8 cellular contexts compared by ENCODE assay signal in the genomic region with DNA sequence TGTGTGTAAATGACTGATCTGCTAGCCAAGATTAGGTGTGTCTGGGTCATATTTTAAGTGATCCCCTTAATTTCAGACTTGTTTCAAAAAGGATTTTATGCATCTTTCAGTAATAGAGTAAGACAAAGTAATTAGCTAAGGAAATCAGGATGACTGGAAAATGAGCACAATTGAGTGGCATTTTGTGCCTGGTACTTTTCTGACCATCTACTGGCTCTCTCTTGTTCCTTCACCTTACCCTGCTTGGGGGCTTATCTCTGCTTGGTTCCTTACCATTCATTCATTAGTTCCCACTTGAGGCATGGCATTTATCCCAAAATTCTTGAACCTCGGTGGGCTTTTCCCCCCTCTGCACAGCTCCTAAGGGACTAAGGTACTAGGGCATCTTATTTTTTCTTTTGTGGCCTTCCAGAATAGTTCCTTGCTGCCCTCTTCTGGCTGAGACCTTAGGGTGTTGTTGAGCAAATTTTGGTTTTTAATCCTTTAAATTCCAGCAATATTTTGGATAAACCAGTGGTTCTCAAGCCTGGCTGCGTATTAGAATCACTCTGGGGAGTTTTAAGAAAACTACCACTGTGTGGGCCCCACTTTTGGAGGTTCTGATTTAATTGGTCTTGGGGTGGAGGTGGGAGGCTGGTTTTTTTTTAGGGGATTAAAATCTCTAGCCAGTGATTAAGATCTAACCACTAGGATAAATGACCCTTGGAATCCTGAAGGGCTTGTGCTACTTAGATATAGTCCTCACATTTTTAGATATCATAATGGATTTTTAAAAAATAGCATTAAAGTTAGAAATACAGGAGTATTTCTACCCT. TPM values are rescaled to one million over a fixed set of nuclear protein-coding genes. Genes with fewer than 3 reads are reported as not detected.
A peak's percentile ranks its signal among the peaks of the same experiment; 100 is the strongest.
DNase-seq lines count a peak whose midpoint lies in the region; ATAC-seq and TF ChIP-seq lines count a peak whose summit lies in the region.

No MANE protein-coding gene starts in this region.

- H3K27me3 ChIP-seq in BJ (ENCODE audit: control insufficient read depth, insufficient read depth, low read length): no peaks in the 10 kb centered on the region

- H3K4me3 ChIP-seq in BJ (ENCODE audit: low read depth, low read length): no peak overlapping the region
- no peak overlapping the region for H3K4me3 ChIP-seq in astrocyte of the spinal cord (ENCODE audit: low read depth, low read length)

- H3K9me3 Mint-ChIP-seq in mesothelial cell of epicardium: no peaks in the 10 kb centered on the region

- H3K36me3 Mint-ChIP-seq in mesothelial cell of epicardium: peaks cover 6% of the 10 kb centered on the region

- in situ Hi-C loops in astrocyte of the spinal cord (cut with HindIII; ENCODE audit: low sequenced_read_pairs): no loop called here

- no peak overlapping the region for H3K4me3 Mint-ChIP-seq in mesothelial cell of epicardium

- TF ChIP-seq CTCF in BJ (IDR thresholded peaks at IDR 0.05; ENCODE audit: insufficient read depth, low read depth, low read length): peak; percentile 80
- TF ChIP-seq CTCF in GM12872 (IDR thresholded peaks at IDR 0.05; ENCODE audit: insufficient read depth, low read depth, low read length): peak; percentile 43; the same call in 2 of the 3 replicates
- peak; percentile 77 for TF ChIP-seq CTCF in astrocyte of the spinal cord (IDR thresholded peaks at IDR 0.05; ENCODE audit: low read depth, low read length)
- no peak for TF ChIP-seq CTCF in mesothelial cell of epicardium (IDR thresholded peaks at IDR 0.05; ENCODE audit: unreplicated experiment)

- H3K4me1 Mint-ChIP-seq in mesothelial cell of epicardium: peaks cover 4% of the 10 kb centered on the region

- no peaks in the 10 kb centered on the region for H3K36me3 ChIP-seq in BJ (ENCODE audit: control insufficient read depth, insufficient read depth, low read length)

- POLR2A ChIA-PET in BJ (lab: Charles Lee): no interaction called here

- no peaks in the 10 kb centered on the region for H3K27me3 Mint-ChIP-seq in mesothelial cell of epicardium (ENCODE audit: low read depth)

- H3K27ac Mint-ChIP-seq in mesothelial cell of epicardium: no peak overlapping the region

- DNase-seq in BJ (ENCODE audit: low read depth) (no peak), NAMALWA (ENCODE audit: low spot score) (peak; percentile 54), astrocyte of the spinal cord (ENCODE audit: low read depth, low spot score) (peak; percentile 36), kidney tubule cell (ENCODE audit: low spot score) (peak; percentile 40), mesothelial cell of epicardium (ENCODE audit: low spot score in 2 of 2, unreplicated experiment in 2 of 2) (no peak), islet precursor cell (no peak)

- ATAC-seq in GM19397 (IDR thresholded peaks at IDR 0.05; ENCODE audit: unreplicated experiment): no peak

- CTCF ChIA-PET in BJ (lab: Yijun Ruan, JAX): interaction anchor here (0.6 to 3.3 kb wide), 20 partner anchors 8 to 261 kb away, joined by 3 to 32 read pairs (median 4); a partner anchor contains a TSS

RNA-seq across cellular contexts. Expression of a gene that starts 50.8 kb away (rescaled TPM):
- 5.3 and 13.3 TPM in 2 replicates for polyA plus RNA-seq in BJ (2011; rRNA removed)
- polyA minus RNA-seq in BJ (2011; rRNA and poly(A)+ RNA removed): 6.6 and 6.9 TPM in 2 replicates
- 37.3 to 40.2 TPM (median 37.8 TPM) in 3 replicates for total RNA-seq in mesothelial cell of epicardium

RNA-seq across cellular contexts. Expression of a gene that starts 51.3 kb away (rescaled TPM):
- 115 and 283 TPM in 2 replicates for polyA plus RNA-seq in BJ (2011; rRNA removed)
- 38.0 and 47.1 TPM in 2 replicates for polyA minus RNA-seq in BJ (2011; rRNA and poly(A)+ RNA removed)
- 148 to 155 TPM (median 150 TPM) in 3 replicates for total RNA-seq in mesothelial cell of epicardium

Comparison
In these comparisons a context has a peak if more than half of its experiments do, and no peak if none do; other contexts are left out.
1. DNase-seq: peak in NAMALWA (single experiment), astrocyte of the spinal cord (single experiment) and kidney tubule cell (single experiment); none in BJ (single experiment), mesothelial cell of epicardium (0 of 2) and islet precursor cell (single experiment).